Comparison of ENCODE assay signal across 1 cellular context in genomic region chr7:27128034-27128433, GRCh38.
TF ChIP-seq lines count a peak whose summit lies in the region.

No MANE protein-coding gene starts in this region.

TF ChIP-seq in HEK293, 187 proteins besides CTCF, POLR2A, EP300 and RAD21 (continues in another document):
- TF ChIP-seq INSM2 (tag by site-specific recombination; IDR thresholded peaks at IDR 0.05) (no peak), ZNF548 (tag by site-specific recombination; IDR thresholded peaks at IDR 0.05) (no peak), ZFP69B (tag by site-specific recombination; IDR thresholded peaks at IDR 0.05) (peak; percentile 82), YY2 (tag by site-specific recombination; IDR thresholded peaks at IDR 0.05) (no peak), HOXA7 (CRISPR knock-in tag; IDR thresholded peaks at IDR 0.05; ENCODE audit: borderline replicate concordance) (no peak), ZNF600 (tag by site-specific recombination; IDR thresholded peaks at IDR 0.05) (0 out of 2 replicates have a peak, but pooled peaks have one; percentile 43), ZNF555 (tag by site-specific recombination; conservative IDR thresholded peaks at IDR 0.05) (no peak), ZNF341 (tag by site-specific recombination; IDR thresholded peaks at IDR 0.05; ENCODE audit: low read depth) (no peak), ZSCAN5A (tag by site-specific recombination; IDR thresholded peaks at IDR 0.05) (no peak), ZBTB11 (tag by site-specific recombination; conservative IDR thresholded peaks at IDR 0.05; ENCODE audit: low read depth) (no peak), SCRT1 (tag by site-specific recombination; IDR thresholded peaks at IDR 0.05; ENCODE audit: borderline replicate concordance) (no peak), ZBTB6 (tag by site-specific recombination; IDR thresholded peaks at IDR 0.05) (0 out of 2 replicates have a peak, but pooled peaks have one; percentile 17), ZNF654 (tag by site-specific recombination; IDR thresholded peaks at IDR 0.05; ENCODE audit: low read depth) (no peak), ZNF513 (tag by site-specific recombination; IDR thresholded peaks at IDR 0.05) (no peak), ZNF133 (tag by site-specific recombination; IDR thresholded peaks at IDR 0.05) (peak; percentile 96), MZF1 (tag by site-specific recombination; IDR thresholded peaks at IDR 0.05; ENCODE audit: borderline replicate concordance) (no peak), ZBTB17 (tag by site-specific recombination; IDR thresholded peaks at IDR 0.05) (no peak), ZNF202 (tag by site-specific recombination; IDR thresholded peaks at IDR 0.05; ENCODE audit: borderline replicate concordance) (no peak), ZNF610 (tag by site-specific recombination; IDR thresholded peaks at IDR 0.05; ENCODE audit: borderline replicate concordance) (no peak), ZNF157 (tag by site-specific recombination; IDR thresholded peaks at IDR 0.05) (no peak), HOXC10 (CRISPR knock-in tag; IDR thresholded peaks at IDR 0.05) (no peak), ZNF768 (tag by site-specific recombination; IDR thresholded peaks at IDR 0.05) (no peak), ZBTB44 (tag by site-specific recombination; IDR thresholded peaks at IDR 0.05) (peak; percentile 17; the same call in 1 of the 2 replicates), ZNF785 (tag by site-specific recombination; IDR thresholded peaks at IDR 0.05) (no peak), ZNF704 (tag by site-specific recombination; IDR thresholded peaks at IDR 0.05) (no peak), OSR2 (tag by site-specific recombination; IDR thresholded peaks at IDR 0.05) (no peak), HOXD13 (CRISPR knock-in tag; IDR thresholded peaks at IDR 0.05; ENCODE audit: borderline replicate concordance) (no peak), TRIM28 (IDR thresholded peaks at IDR 0.05; ENCODE audit: borderline replicate concordance, low read length) (0 out of 2 replicates have a peak, but pooled peaks have one; percentile 61), KLF8 (tag by site-specific recombination; IDR thresholded peaks at IDR 0.05) (no peak), ATF2 (tag by site-specific recombination; IDR thresholded peaks at IDR 0.05; ENCODE audit: low read depth) (no peak), PBX3 (CRISPR knock-in tag; IDR thresholded peaks at IDR 0.05) (no peak), ZNF404 (tag by site-specific recombination; IDR thresholded peaks at IDR 0.05) (no peak), ZNF280D (tag by site-specific recombination; IDR thresholded peaks at IDR 0.05) (no peak), ZBTB1 (tag by site-specific recombination; IDR thresholded peaks at IDR 0.05) (no peak), ZIC2 (tag by site-specific recombination; IDR thresholded peaks at IDR 0.05) (no peak), ZNF692 (tag by site-specific recombination; IDR thresholded peaks at IDR 0.05) (peak; percentile 86), FEZF1 (tag by site-specific recombination; IDR thresholded peaks at IDR 0.05) (no peak), ZNF112 (tag by site-specific recombination; IDR thresholded peaks at IDR 0.05) (no peak), MEIS1 (CRISPR knock-in tag; IDR thresholded peaks at IDR 0.05; ENCODE audit: borderline replicate concordance) (no peak), ZNF488 (tag by site-specific recombination; IDR thresholded peaks at IDR 0.05) (no peak), ZNF664 (tag by site-specific recombination; IDR thresholded peaks at IDR 0.05) (no peak)
